Comparison of ENCODE assay signal across 12 cellular contexts in the genomic region with DNA sequence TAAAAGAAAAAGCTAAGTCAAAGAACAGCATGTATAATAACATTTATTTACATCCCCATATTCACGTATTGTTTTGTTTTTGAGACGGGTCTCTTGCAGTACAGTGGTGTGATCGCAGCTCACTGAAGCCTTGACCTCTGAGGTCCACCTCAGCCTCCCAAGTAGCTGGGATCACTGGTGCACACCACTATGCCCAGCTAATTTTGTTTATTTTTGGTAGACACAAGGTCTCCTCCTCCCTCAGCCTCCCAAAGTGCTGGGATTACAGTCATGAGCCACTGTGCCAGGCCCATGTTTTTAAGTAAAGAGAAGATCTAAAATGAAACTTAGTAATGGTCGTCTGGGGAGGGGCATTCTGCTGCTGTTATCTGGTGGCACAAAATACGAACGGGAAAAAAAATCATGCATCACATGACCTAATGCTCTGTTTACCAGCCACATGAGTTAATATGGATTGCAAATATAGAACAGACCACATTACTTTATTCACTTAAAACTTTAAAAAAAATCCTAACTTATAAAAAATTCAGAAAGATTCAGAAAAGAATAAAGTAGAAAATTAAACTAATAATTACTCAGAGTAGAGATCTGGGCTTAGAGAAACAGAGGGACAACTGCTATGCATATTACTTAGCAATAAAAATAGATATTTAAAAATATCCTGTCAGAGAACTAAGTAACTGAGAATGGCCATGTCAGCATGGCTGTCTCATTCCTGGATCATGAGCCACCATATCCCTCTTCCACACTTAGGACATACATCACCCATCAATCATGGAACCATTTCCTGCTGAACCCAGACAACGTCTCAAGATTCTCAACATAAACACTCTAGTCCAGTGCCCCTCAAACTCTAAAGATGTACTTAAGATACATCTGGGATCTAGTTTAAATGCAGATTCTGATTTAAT. TPM values are rescaled to one million over a fixed set of nuclear protein-coding genes. Genes with fewer than 3 reads are reported as not detected.
DNase-seq lines count a peak whose midpoint lies in the region; ATAC-seq and TF ChIP-seq lines count a peak whose summit lies in the region.
"Had no signal": no experiment of that assay in that cellular context is flagged by ENCODE, and none has a peak within 500 bp of the region (broad histone marks: within the 10 kb centered on the region; RNA-seq: fewer than 3 reads in every experiment).

No MANE protein-coding gene starts in this region.

- H4K91ac ChIP-seq in mesenchymal stem cell (ENCODE audit: low read length), result no peak overlapping the region

- no peak overlapping the region for H2AK5ac ChIP-seq in mesenchymal stem cell (ENCODE audit: low read length, severe bottlenecking)

- peak overlapping the region; percentile 83 for H2BK15ac ChIP-seq in mesenchymal stem cell (ENCODE audit: low read depth, poor library complexity, severe bottlenecking)

- H3K79me1 ChIP-seq in mesenchymal stem cell (replicated peaks; ENCODE audit: low read length, poor library complexity, severe bottlenecking), result peaks cover 7% of the 10 kb centered on the region

- H3K27ac Mint-ChIP-seq in natural killer cell (peak overlapping the region; percentile 41 to 66), endodermal cell (peak overlapping the region; percentile 42)
- no peak overlapping the region for H3K27ac Mint-ChIP-seq in natural killer cell treated with Interleukin-12 subunit alpha and Interleukin-12 subunit beta and Interleukin-15 and Interleukin-18, amount 100 ng/mL, for 72 hours
- H3K27ac Mint-ChIP-seq: IgD-negative memory B cell had no signal

- H3K9ac ChIP-seq in endodermal cell (ENCODE audit: extremely low read depth, low read length, poor library complexity, severe bottlenecking) (no peak overlapping the region), mesenchymal stem cell (ENCODE audit: low read length) (no peak overlapping the region)

- no peak for DNase-seq in natural killer cell
- DNase-seq in natural killer cell treated with Interleukin-12 subunit alpha and Interleukin-12 subunit beta and Interleukin-15 and Interleukin-18, amount 100 ng/mL, for 72 hours (ENCODE audit: low spot score), result no peak
- DNase-seq in endodermal cell, result no peak
- DNase-seq in mesenchymal stem cell, result peak; percentile 76
- no peak for DNase-seq in GM19240 (ENCODE audit: insufficient read length, low spot score)
- no peak for DNase-seq in C1 segment of cervical spinal cord (lab: John Stamatoyannopoulos, UW)
- no peak for DNase-seq in lower lobe of right lung
- DNase-seq in NCI-H1048 (lab: John Stamatoyannopoulos, UW), result no peak
- DNase-seq: cortex of kidney; NCI-H146; stimulated activated CD4-positive, alpha-beta T cell treated with anti-CD3 and anti-CD28 coated beads, Interleukin-12 subunit alpha, Interleukin-12 subunit beta, amount 100 ng/mL, for 4 hours had no signal

- peak overlapping the region in 1 of 2 experiments; percentile 33 for H3K18ac ChIP-seq in mesenchymal stem cell (ENCODE audit: low read depth in 1 of 2, low read length in 2 of 2)

- H3K36me3 Mint-ChIP-seq in natural killer cell, result peaks cover 28% of the 10 kb centered on the region
- H3K36me3 Mint-ChIP-seq in natural killer cell treated with Interleukin-12 subunit alpha and Interleukin-12 subunit beta and Interleukin-15 and Interleukin-18, amount 100 ng/mL, for 72 hours, result peaks cover 38% of the 10 kb centered on the region
- H3K36me3 Mint-ChIP-seq in endodermal cell (ENCODE audit: low read depth), result peaks cover 62% of the 10 kb centered on the region

- no peak overlapping the region for H3K4me3 ChIP-seq in endodermal cell (ENCODE audit: low read length)
- H3K4me3 ChIP-seq in mesenchymal stem cell (ENCODE audit: insufficient read depth in 1 of 2, low read depth in 1 of 2, low read length in 2 of 2), result no peak overlapping the region
- H3K4me3 ChIP-seq in lower lobe of right lung, result no peak overlapping the region

- intact Hi-C loops in natural killer cell (cut with micrococcal nuclease), result loop anchor here (10.0 kb wide), 2 partner anchors 1685 to 1835 kb away; a partner anchor contains a TSS
- intact Hi-C loops in lower lobe of right lung (cut with DNase I), result no loop called here

- no peaks in the 10 kb centered on the region for H3K27me3 ChIP-seq in endodermal cell (ENCODE audit: control insufficient read depth, insufficient read depth, low read length, poor library complexity, severe bottlenecking)
- H3K27me3 ChIP-seq in mesenchymal stem cell (ENCODE audit: control insufficient read depth in 1 of 2, insufficient read depth in 1 of 2, low read length in 2 of 2), result no peaks in the 10 kb centered on the region
- H3K27me3 ChIP-seq in lower lobe of right lung (ENCODE audit: low read depth), result no peaks in the 10 kb centered on the region

- H3K27ac ChIP-seq in endodermal cell (ENCODE audit: low read depth, low read length) (no peak overlapping the region), mesenchymal stem cell (ENCODE audit: low read length, poor library complexity, severe bottlenecking) (no peak overlapping the region), lower lobe of right lung (no peak overlapping the region)

- no peak overlapping the region for H3K4me3 Mint-ChIP-seq in natural killer cell
- no peak overlapping the region for H3K4me3 Mint-ChIP-seq in natural killer cell treated with Interleukin-12 subunit alpha and Interleukin-12 subunit beta and Interleukin-15 and Interleukin-18, amount 100 ng/mL, for 72 hours
- H3K4me3 Mint-ChIP-seq in endodermal cell, result no peak overlapping the region
- H3K4me3 Mint-ChIP-seq: IgD-negative memory B cell had no signal

- peaks cover 54 to 63% of the 10 kb centered on the region in 2 donors for H3K4me1 Mint-ChIP-seq in natural killer cell
- peaks cover 39 to 42% of the 10 kb centered on the region in 2 donors for H3K4me1 Mint-ChIP-seq in natural killer cell treated with Interleukin-12 subunit alpha and Interleukin-12 subunit beta and Interleukin-15 and Interleukin-18, amount 100 ng/mL, for 72 hours (ENCODE audit: low read depth in 2 of 2)
- H3K4me1 Mint-ChIP-seq in endodermal cell, result peaks cover 7% of the 10 kb centered on the region

- peak overlapping the region; percentile 34 for H2BK120ac ChIP-seq in mesenchymal stem cell (ENCODE audit: low read depth, low read length)

- no peak overlapping the region for H2BK5ac ChIP-seq in mesenchymal stem cell (ENCODE audit: low read depth, low read length, poor library complexity, severe bottlenecking)

- TF ChIP-seq CTCF in natural killer cell (IDR thresholded peaks at IDR 0.05) (no peak), endodermal cell (conservative IDR thresholded peaks at IDR 0.05) (no peak), lower lobe of right lung (IDR thresholded peaks at IDR 0.05) (no peak)

- no peak overlapping the region for H4K8ac ChIP-seq in mesenchymal stem cell (ENCODE audit: low read length)

- H2AFZ ChIP-seq in mesenchymal stem cell (ENCODE audit: low read depth, low read length), result no peak overlapping the region

- WGBS in endodermal cell (ENCODE audit: insufficient coverage in 1 of 2, insufficient read length in 1 of 2), 2 experiments, result 90 to 98% methylated on average over 3 to 7 of the region's 7 CpGs
- 70% methylated on average over 5 of the region's 7 CpGs for WGBS in mesenchymal stem cell

- H3K27me3 Mint-ChIP-seq in natural killer cell (ENCODE audit: low read depth in 2 of 2) (no peaks in the 10 kb centered on the region), endodermal cell (ENCODE audit: insufficient read depth) (no peaks in the 10 kb centered on the region)
- no peaks in the 10 kb centered on the region for H3K27me3 Mint-ChIP-seq in natural killer cell treated with Interleukin-12 subunit alpha and Interleukin-12 subunit beta and Interleukin-15 and Interleukin-18, amount 100 ng/mL, for 72 hours
- H3K27me3 Mint-ChIP-seq: IgD-negative memory B cell had no signal

- H3K4me2 ChIP-seq in mesenchymal stem cell (ENCODE audit: low read length, poor library complexity, severe bottlenecking), result no peak overlapping the region

- no peaks in the 10 kb centered on the region for H3K9me3 ChIP-seq in endodermal cell (ENCODE audit: control insufficient read depth, low read length)
- no peaks in the 10 kb centered on the region for H3K9me3 ChIP-seq in mesenchymal stem cell (ENCODE audit: control insufficient read depth, low read length)
- no peaks in the 10 kb centered on the region for H3K9me3 ChIP-seq in lower lobe of right lung

- no peak overlapping the region for H3K14ac ChIP-seq in mesenchymal stem cell (ENCODE audit: low read length in 2 of 2)

- H3K36me3 ChIP-seq in endodermal cell (ENCODE audit: control insufficient read depth, insufficient read depth, low read length), result peaks cover 95% of the 10 kb centered on the region
- peaks cover 9 to 100% of the 10 kb centered on the region in 2 experiments for H3K36me3 ChIP-seq in mesenchymal stem cell (ENCODE audit: control insufficient read depth in 1 of 2, insufficient read depth in 2 of 2, low read depth in 1 of 2, low read length in 2 of 2)
- peaks cover 95% of the 10 kb centered on the region for H3K36me3 ChIP-seq in lower lobe of right lung

- ATAC-seq in natural killer cell (no peak), lower lobe of right lung (no peak)
- no peak for ATAC-seq in natural killer cell treated with Interleukin-12 subunit alpha and Interleukin-12 subunit beta and Interleukin-15 and Interleukin-18, amount 100 ng/mL, for 72 hours

- no peak overlapping the region for H2BK12ac ChIP-seq in mesenchymal stem cell (ENCODE audit: low read length in 2 of 2)

- H3K9me3 Mint-ChIP-seq in natural killer cell (no peaks in the 10 kb centered on the region), endodermal cell (no peaks in the 10 kb centered on the region)
- H3K9me3 Mint-ChIP-seq in natural killer cell treated with Interleukin-12 subunit alpha and Interleukin-12 subunit beta and Interleukin-15 and Interleukin-18, amount 100 ng/mL, for 72 hours, result no peaks in the 10 kb centered on the region
- H3K9me3 Mint-ChIP-seq: IgD-negative memory B cell had no signal

- H3K4me1 ChIP-seq in endodermal cell (ENCODE audit: control insufficient read depth, insufficient read depth, low read length) (no peaks in the 10 kb centered on the region), mesenchymal stem cell (ENCODE audit: control insufficient read depth, insufficient read depth, low read depth, low read length) (no peaks in the 10 kb centered on the region), lower lobe of right lung (peaks cover 23% of the 10 kb centered on the region)

- no peak overlapping the region for H3K4ac ChIP-seq in mesenchymal stem cell (ENCODE audit: low read depth in 1 of 2, low read length in 2 of 2)

- no peak overlapping the region for H3K23ac ChIP-seq in mesenchymal stem cell (ENCODE audit: low read length in 2 of 2)

RNA-seq across cellular contexts. Expression of a gene that starts 7.3 kb away (rescaled TPM):
- total RNA-seq in natural killer cell, result 10 to 100 TPM; 59.6 to 73.9 (median 65.7) TPM
- total RNA-seq in natural killer cell treated with Interleukin-12 subunit alpha and Interleukin-12 subunit beta and Interleukin-15 and Interleukin-18, amount 100 ng/mL, for 72 hours, result 100 to 1,000 TPM in 1 of 2 donors, 10 to 100 TPM in 1; 77.8 to 106 TPM
- total RNA-seq in endodermal cell, result 100 to 1,000 TPM; 105 to 108 TPM
- 105 TPM for polyA plus RNA-seq in endodermal cell (2013, experiment 1 of 2)
- 102 TPM for polyA plus RNA-seq in endodermal cell (2013, experiment 2 of 2)
- polyA plus RNA-seq in mesenchymal stem cell (2013, experiment 1 of 2), result 85.8 TPM
- 87.7 TPM for polyA plus RNA-seq in mesenchymal stem cell (2013, experiment 2 of 2)
- total RNA-seq in lower lobe of right lung, result 70.4 TPM

Comparison
In these comparisons a context has a peak if more than half of its experiments do, and no peak if none do; other contexts are left out.
1. H3K27ac Mint-ChIP-seq: peak in natural killer cell (2 of 2) and endodermal cell (single experiment); none in natural killer cell treated with Interleukin-12 subunit alpha and Interleukin-12 subunit beta and Interleukin-15 and Interleukin-18, amount 100 ng/mL, for 72 hours (0 of 2).